ENCODE assay signal across 1 cellular context in genomic region chr16:70579648-70580630, GRCh38.
TF ChIP-seq lines count a peak whose summit lies in the region.

No MANE protein-coding gene starts in this region.

TF ChIP-seq in HepG2, 621 proteins besides CTCF, POLR2A, EP300 and RAD21 (continued from another document and continues in another):
- TF ChIP-seq PCBP1 (IDR thresholded peaks at IDR 0.05; ENCODE audit: borderline replicate concordance, low read depth, low read length) (no peak), ZNF414 (CRISPR knock-in tag; IDR thresholded peaks at IDR 0.05) (no peak), NKX3-1 (CRISPR knock-in tag; IDR thresholded peaks at IDR 0.05) (no peak), RFXANK (CRISPR knock-in tag; IDR thresholded peaks at IDR 0.05) (no peak), ZFP37 (CRISPR knock-in tag; IDR thresholded peaks at IDR 0.05; ENCODE audit: borderline replicate concordance) (no peak), PPARG (CRISPR knock-in tag; conservative IDR thresholded peaks at IDR 0.05) (no peak), ZNF687 (CRISPR knock-in tag; IDR thresholded peaks at IDR 0.05) (peak; percentile 94), ELF1 (CRISPR knock-in tag; IDR thresholded peaks at IDR 0.05) (no peak), KDM6A (CRISPR knock-in tag; IDR thresholded peaks at IDR 0.05; ENCODE audit: low read depth) (no peak), ZNF746 (CRISPR knock-in tag; IDR thresholded peaks at IDR 0.05) (no peak), SRSF1 (optimal IDR thresholded peaks at IDR 0.05; ENCODE audit: low read depth, low read length) (no peak), TAF15 (IDR thresholded peaks at IDR 0.05; ENCODE audit: low read depth, low read length, poor library complexity, severe bottlenecking) (no peak), SIN3A (IDR thresholded peaks at IDR 0.05; ENCODE audit: borderline replicate concordance, low read depth, low read length) (no peak), ZNF503 (CRISPR knock-in tag; IDR thresholded peaks at IDR 0.05) (no peak), IRX3 (CRISPR knock-in tag; IDR thresholded peaks at IDR 0.05; ENCODE audit: borderline replicate concordance, low read depth) (no peak), TBX3 (IDR thresholded peaks at IDR 0.05; ENCODE audit: borderline replicate concordance) (no peak), MIER2 (CRISPR knock-in tag; IDR thresholded peaks at IDR 0.05) (no peak), SNAPC5 (CRISPR knock-in tag; IDR thresholded peaks at IDR 0.05; ENCODE audit: borderline replicate concordance) (no peak), SETDB1 (CRISPR knock-in tag; IDR thresholded peaks at IDR 0.05; ENCODE audit: borderline replicate concordance) (no peak), U2AF2 (IDR thresholded peaks at IDR 0.05; ENCODE audit: low read depth, low read length) (no peak), ZBTB21 (CRISPR knock-in tag; IDR thresholded peaks at IDR 0.05) (no peak), TFAP4 (IDR thresholded peaks at IDR 0.05; ENCODE audit: borderline replicate concordance, low read depth) (no peak), HNRNPLL (IDR thresholded peaks at IDR 0.05; ENCODE audit: low read depth, low read length, poor library complexity, severe bottlenecking) (no peak), SOX5 (CRISPR knock-in tag; IDR thresholded peaks at IDR 0.05; ENCODE audit: borderline replicate concordance) (no peak), HDAC1 (CRISPR knock-in tag; IDR thresholded peaks at IDR 0.05) (no peak), ZNF652 (CRISPR knock-in tag; IDR thresholded peaks at IDR 0.05; ENCODE audit: borderline replicate concordance, low read depth) (no peak), NFYB (CRISPR knock-in tag; IDR thresholded peaks at IDR 0.05) (no peak; the same call in 1 of the 2 replicates), ZNF512B (CRISPR knock-in tag; IDR thresholded peaks at IDR 0.05; ENCODE audit: borderline replicate concordance) (no peak), ZNF496 (CRISPR knock-in tag; IDR thresholded peaks at IDR 0.05; ENCODE audit: insufficient replicate concordance) (no peak), FOXJ3 (CRISPR knock-in tag; IDR thresholded peaks at IDR 0.05; ENCODE audit: borderline replicate concordance) (no peak), SYNCRIP (IDR thresholded peaks at IDR 0.05; ENCODE audit: insufficient read depth, low read depth, low read length) (no peak), ZFP82 (CRISPR knock-in tag; IDR thresholded peaks at IDR 0.05; ENCODE audit: borderline replicate concordance) (no peak), PHF8 (CRISPR knock-in tag; IDR thresholded peaks at IDR 0.05) (no peak; the same call in 1 of the 2 replicates), BCL3 (CRISPR knock-in tag; IDR thresholded peaks at IDR 0.05) (no peak), NFE2 (CRISPR knock-in tag; IDR thresholded peaks at IDR 0.05) (no peak), EEA1 (CRISPR knock-in tag; IDR thresholded peaks at IDR 0.05; ENCODE audit: borderline replicate concordance) (no peak), MAZ (IDR thresholded peaks at IDR 0.05; ENCODE audit: borderline replicate concordance, low read depth, low read length) (no peak), MAZ (CRISPR knock-in tag; IDR thresholded peaks at IDR 0.05; ENCODE audit: low read depth) (no peak), NFIC (IDR thresholded peaks at IDR 0.05; ENCODE audit: low read length) (no peak), PHF21A (CRISPR knock-in tag; IDR thresholded peaks at IDR 0.05) (no peak), MZF1 (CRISPR knock-in tag; IDR thresholded peaks at IDR 0.05; ENCODE audit: borderline replicate concordance) (no peak), ETS1 (CRISPR knock-in tag; IDR thresholded peaks at IDR 0.05) (no peak), ZNF773 (CRISPR knock-in tag; IDR thresholded peaks at IDR 0.05; ENCODE audit: borderline replicate concordance) (no peak), HNRNPUL1 (IDR thresholded peaks at IDR 0.05; ENCODE audit: low read depth, low read length) (no peak), ZNF281 (CRISPR knock-in tag; IDR thresholded peaks at IDR 0.05; ENCODE audit: borderline replicate concordance) (no peak), ZNF101 (CRISPR knock-in tag; IDR thresholded peaks at IDR 0.05; ENCODE audit: borderline replicate concordance, low read depth) (no peak), MIER3 (CRISPR knock-in tag; IDR thresholded peaks at IDR 0.05; ENCODE audit: borderline replicate concordance) (no peak), ZKSCAN8 (CRISPR knock-in tag; IDR thresholded peaks at IDR 0.05; ENCODE audit: borderline replicate concordance) (no peak)
